In genomic region chr2:223613017-223613950, GRCh38 we compare ENCODE assay signal across 8 cellular contexts. TPM values are rescaled to one million over a fixed set of nuclear protein-coding genes. Genes with fewer than 3 reads are reported as not detected.
A peak's percentile ranks its signal among the peaks of the same experiment; 100 is the strongest.
DNase-seq lines count a peak whose midpoint lies in the region; ATAC-seq and TF ChIP-seq lines count a peak whose summit lies in the region.

No MANE protein-coding gene starts in this region.

- H3K27me3 ChIP-seq in body of pancreas = no peaks in the 10 kb centered on the region
- peaks cover 21% of the 10 kb centered on the region for H3K27me3 ChIP-seq in iPS DF 6.9 (ENCODE audit: control insufficient read depth, insufficient read depth, low read length)
- H3K27me3 ChIP-seq in WERI-Rb-1 (ENCODE audit: insufficient read depth, low read depth, severe bottlenecking) = no peaks in the 10 kb centered on the region

- DNase-seq in DMS153 treated with DMSO at 0.1 percent for 48 hours (lab: John Stamatoyannopoulos, UW; ENCODE audit: unreplicated experiment) (peak; percentile 83), NCI-H2081 treated with DMSO at 0.1 percent for 48 hours (lab: John Stamatoyannopoulos, UW) (peak; percentile 82), body of pancreas (peak; percentile 65 to 86 (median 75)), iPS DF 6.9 (ENCODE audit: low read depth, low spot score) (peak; percentile 35), retinal pigment epithelial cell (ENCODE audit: low read depth) (peak; percentile 96), WERI-Rb-1 (no peak)
- DNase-seq in central memory CD4-positive, alpha-beta T cell = no peak

- H3K9me3 ChIP-seq in body of pancreas = no peaks in the 10 kb centered on the region
- H3K9me3 ChIP-seq in iPS DF 6.9 (ENCODE audit: control insufficient read depth, insufficient read depth, low read length) = no peaks in the 10 kb centered on the region
- no peaks in the 10 kb centered on the region for H3K9me3 ChIP-seq in WERI-Rb-1 (ENCODE audit: severe bottlenecking)

- ATAC-seq in body of pancreas (peak; percentile 95), HG03108 (IDR thresholded peaks at IDR 0.05; ENCODE audit: unreplicated experiment) (no peak)

- H3K36me3 ChIP-seq in body of pancreas (replicated peaks in 1 of 2; ENCODE audit: insufficient read depth in 1 of 2, low read depth in 2 of 2) = no peaks in the 10 kb centered on the region
- H3K36me3 ChIP-seq in iPS DF 6.9 (ENCODE audit: control insufficient read depth, insufficient read depth, low read length) = no peaks in the 10 kb centered on the region
- H3K36me3 ChIP-seq in WERI-Rb-1 = no peaks in the 10 kb centered on the region

- WGBS in body of pancreas, 2 donors = 12 to 19% methylated on average over 17 to 35 of the region's 35 CpGs
- no CpG with 5 or more reads among the region's 35 CpGs for WGBS in iPS DF 6.9 (ENCODE audit: insufficient coverage, insufficient read length)

- TF ChIP-seq POLR2A in body of pancreas (IDR thresholded peaks at IDR 0.05) = peak in 2 of 3 donors; percentile 27 to 35

- H3K4me1 ChIP-seq in body of pancreas (peaks cover 11% of the 10 kb centered on the region), iPS DF 6.9 (ENCODE audit: control insufficient read depth, insufficient read depth, low read length) (peaks cover 2% of the 10 kb centered on the region; the same call in 1 of the 2 replicates)

- intact Hi-C loops in body of pancreas (cut with DNase I) = no loop called here

- H3K27ac ChIP-seq in body of pancreas (peak overlapping the region in 2 of 4 donors; percentile 19 to 30), iPS DF 6.9 (ENCODE audit: low read length) (no peak overlapping the region), WERI-Rb-1 (no peak overlapping the region)

- TF ChIP-seq CTCF in body of pancreas (IDR thresholded peaks at IDR 0.05) = no peak
- peak; percentile 21 for TF ChIP-seq CTCF in retinal pigment epithelial cell (conservative IDR thresholded peaks at IDR 0.05; ENCODE audit: low read depth, low read length)
- no peak for TF ChIP-seq CTCF in WERI-Rb-1 (IDR thresholded peaks at IDR 0.05; ENCODE audit: low read depth, low read length)

- H3K4me3 ChIP-seq in body of pancreas (no peak overlapping the region), iPS DF 6.9 (ENCODE audit: low read length) (no peak overlapping the region), retinal pigment epithelial cell (ENCODE audit: low read length) (peak overlapping the region; percentile 42), WERI-Rb-1 (ENCODE audit: low read depth, low read length) (no peak overlapping the region)

RNA-seq across cellular contexts. Expression of gene SCG2, which starts 11.1 kb away (rescaled TPM):
- 10 to 100 TPM; 12.5 to 13.0 TPM for total RNA-seq in body of pancreas

Comparison
In these comparisons a context has a peak if more than half of its experiments do, and no peak if none do; other contexts are left out.
1. DNase-seq: peak in DMS153 treated with DMSO at 0.1 percent for 48 hours (single experiment), NCI-H2081 treated with DMSO at 0.1 percent for 48 hours (single experiment), body of pancreas (4 of 4), iPS DF 6.9 (single experiment) and retinal pigment epithelial cell (single experiment); none in central memory CD4-positive, alpha-beta T cell (single experiment) and WERI-Rb-1 (single experiment).